ENCODE assay signal across 11 cellular contexts in genomic region chr10:26474062-26474461, GRCh38. TPM values are rescaled to one million over a fixed set of nuclear protein-coding genes. Genes with fewer than 3 reads are reported as not detected.
A peak's percentile ranks its signal among the peaks of the same experiment; 100 is the strongest.
DNase-seq lines count a peak whose midpoint lies in the region; ATAC-seq and TF ChIP-seq lines count a peak whose summit lies in the region.
"Had no signal": no experiment of that assay in that cellular context is flagged by ENCODE, and none has a peak within 500 bp of the region (broad histone marks: within the 10 kb centered on the region; RNA-seq: fewer than 3 reads in every experiment).

No MANE protein-coding gene starts in this region.

- H3K4me3 ChIP-seq in fibroblast of villous mesenchyme (ENCODE audit: low read depth, low read length) = no peak overlapping the region
- H3K4me3 ChIP-seq: A549, cardiac muscle cell, transverse colon had no signal

- H3K36me3 Mint-ChIP-seq in activated CD8-positive, alpha-beta memory T cell treated with anti-CD3 and anti-CD28 coated beads, Interleukin-2, amount 10 ng/mL, durations not matched to agents 7 days and 5 days = peaks cover 48% of the 10 kb centered on the region
- H3K36me3 Mint-ChIP-seq in T-helper 17 cell (ENCODE audit: low read depth) = peaks cover 2% of the 10 kb centered on the region

- no peak for DNase-seq in activated CD8-positive, alpha-beta memory T cell treated with anti-CD3 and anti-CD28 coated beads, Interleukin-2, amount 10 ng/mL, durations not matched to agents 7 days and 5 days
- no peak for DNase-seq in activated CD8-positive, alpha-beta memory T cell treated with anti-CD3 and anti-CD28 coated beads for 24 hours
- DNase-seq in T-helper 17 cell (no peak), fibroblast of villous mesenchyme (ENCODE audit: low read depth) (peak; percentile 76), stromal cell of bone marrow (ENCODE audit: low read depth) (peak; percentile 71), NK-92 (lab: John Stamatoyannopoulos, UW; ENCODE audit: unreplicated experiment) (no peak), islet precursor cell (no peak)
- no peak for DNase-seq in stimulated activated CD4-positive, alpha-beta T cell treated with anti-CD3 and anti-CD28 coated beads, Interleukin-2, amount 100 ng/mL, for 48 hours
- DNase-seq: transverse colon had no signal

- CTCF ChIA-PET in activated CD8-positive, alpha-beta memory T cell treated with anti-CD3 and anti-CD28 coated beads, Interleukin-2, amount 10 ng/mL, durations not matched to agents 7 days and 5 days (lab: Charles Lee) = interaction anchor here (0.7 to 3.3 kb wide), 3 partner anchors 10 to 38 kb away, joined by 3 to 12 read pairs (median 3); no protein-coding TSS in a partner anchor

- peak; percentile 22 for ATAC-seq in activated CD8-positive, alpha-beta memory T cell treated with anti-CD3 and anti-CD28 coated beads, Interleukin-2, amount 10 ng/mL, durations not matched to agents 7 days and 5 days
- no peak for ATAC-seq in T-helper 17 cell
- ATAC-seq: A549 had no signal

- H3K4me3 Mint-ChIP-seq in activated CD8-positive, alpha-beta memory T cell treated with anti-CD3 and anti-CD28 coated beads, Interleukin-2, amount 10 ng/mL, durations not matched to agents 7 days and 5 days = peak overlapping the region; percentile 31
- no peak overlapping the region for H3K4me3 Mint-ChIP-seq in T-helper 17 cell

- no peaks in the 10 kb centered on the region for H3K9me3 Mint-ChIP-seq in activated CD8-positive, alpha-beta memory T cell treated with anti-CD3 and anti-CD28 coated beads, Interleukin-2, amount 10 ng/mL, durations not matched to agents 7 days and 5 days (ENCODE audit: low read depth)

- peaks cover 83% of the 10 kb centered on the region for H3K4me1 Mint-ChIP-seq in activated CD8-positive, alpha-beta memory T cell treated with anti-CD3 and anti-CD28 coated beads, Interleukin-2, amount 10 ng/mL, durations not matched to agents 7 days and 5 days
- peaks cover 50% of the 10 kb centered on the region for H3K4me1 Mint-ChIP-seq in T-helper 17 cell

- H3K27me3 Mint-ChIP-seq in activated CD8-positive, alpha-beta memory T cell treated with anti-CD3 and anti-CD28 coated beads, Interleukin-2, amount 10 ng/mL, durations not matched to agents 7 days and 5 days = no peaks in the 10 kb centered on the region
- H3K27me3 Mint-ChIP-seq in T-helper 17 cell = no peaks in the 10 kb centered on the region

- no peak for TF ChIP-seq CTCF in fibroblast of villous mesenchyme (IDR thresholded peaks at IDR 0.05; ENCODE audit: insufficient read depth, low read depth, low read length)

- H3K9me3 ChIP-seq in T-helper 17 cell (ENCODE audit: control insufficient read depth, low read length, poor library complexity, severe bottlenecking) = no peaks in the 10 kb centered on the region
- H3K9me3 ChIP-seq: A549, transverse colon had no signal

- peak overlapping the region; percentile 87 for H3K27ac Mint-ChIP-seq in activated CD8-positive, alpha-beta memory T cell treated with anti-CD3 and anti-CD28 coated beads, Interleukin-2, amount 10 ng/mL, durations not matched to agents 7 days and 5 days
- peak overlapping the region; percentile 100 for H3K27ac Mint-ChIP-seq in T-helper 17 cell

RNA-seq across cellular contexts. Expression of gene APBB1IP, which starts 35.9 kb away (rescaled TPM):
- 10 to 100 TPM; 73.2 to 73.8 TPM for total RNA-seq in activated CD8-positive, alpha-beta memory T cell treated with anti-CD3 and anti-CD28 coated beads, Interleukin-2, amount 10 ng/mL, durations not matched to agents 7 days and 5 days
- total RNA-seq in T-helper 17 cell (10 to 100 TPM; 73.9 to 77.1 TPM), fibroblast of villous mesenchyme (3.2 and 4.3 TPM in 2 replicates)
- total RNA-seq: cardiac muscle cell had no signal

Comparison
In these comparisons a context has a peak if more than half of its experiments do, and no peak if none do; other contexts are left out.
1. DNase-seq: peak in fibroblast of villous mesenchyme (single experiment) and stromal cell of bone marrow (single experiment); none in activated CD8-positive, alpha-beta memory T cell treated with anti-CD3 and anti-CD28 coated beads, Interleukin-2, amount 10 ng/mL, durations not matched to agents 7 days and 5 days (single experiment), activated CD8-positive, alpha-beta memory T cell treated with anti-CD3 and anti-CD28 coated beads for 24 hours (single experiment), T-helper 17 cell (0 of 3), stimulated activated CD4-positive, alpha-beta T cell treated with anti-CD3 and anti-CD28 coated beads, Interleukin-2, amount 100 ng/mL, for 48 hours (0 of 2), NK-92 (single experiment) and islet precursor cell (single experiment).
2. RNA of gene APBB1IP, which starts 35.9 kb away (total RNA-seq): 73.9 to 77.1 TPM in T-helper 17 cell and 73.2 to 73.8 TPM in activated CD8-positive, alpha-beta memory T cell treated with anti-CD3 and anti-CD28 coated beads, Interleukin-2, amount 10 ng/mL, durations not matched to agents 7 days and 5 days; 3.2 to 4.3 TPM in fibroblast of villous mesenchyme; every median in the first group is over 10 times any median in the second.